Comparison of ENCODE assay signal across 26 cellular contexts in genomic region chr5:154797762-154798161, GRCh38. TPM values are rescaled to one million over a fixed set of nuclear protein-coding genes. Genes with fewer than 3 reads are reported as not detected.
DNase-seq lines count a peak whose midpoint lies in the region; ATAC-seq and TF ChIP-seq lines count a peak whose summit lies in the region.
"Had no signal": no experiment of that assay in that cellular context is flagged by ENCODE, and none has a peak within 500 bp of the region (broad histone marks: within the 10 kb centered on the region; RNA-seq: fewer than 3 reads in every experiment).

No MANE protein-coding gene starts in this region.

- H3K27me3 Mint-ChIP-seq in activated naive CD8-positive, alpha-beta T cell treated with anti-CD3 and anti-CD28 coated beads, Interleukin-2, amount 50 U/mL, for 24 hours: no peaks in the 10 kb centered on the region
- H3K27me3 Mint-ChIP-seq in activated naive CD8-positive, alpha-beta T cell treated with anti-CD3 and anti-CD28 coated beads for 36 hours: no peaks in the 10 kb centered on the region
- H3K27me3 Mint-ChIP-seq in WTC11 (ENCODE audit: low read depth): no peaks in the 10 kb centered on the region
- no peaks in the 10 kb centered on the region for H3K27me3 Mint-ChIP-seq in chondrocyte (ENCODE audit: low read depth)
- H3K27me3 Mint-ChIP-seq in stimulated activated memory B cell treated with anti-CD40 and anti-IgM and Interleukin-4, amounts not matched to agents 10 μg/mL and 1 μg/mL and 100 μg/mL, for 72 hours: no peaks in the 10 kb centered on the region
- H3K27me3 Mint-ChIP-seq: B cell; CD8-positive, alpha-beta memory T cell; IgD-negative memory B cell had no signal

- POLR2A ChIA-PET in WTC11 (lab: Charles Lee): no interaction called here

- CTCF ChIA-PET in WTC11 (lab: Charles Lee): interaction anchor here (1.3 kb wide), 1 partner anchor 147 kb away, joined by 4 read pairs; no protein-coding TSS in a partner anchor

- no peak for TF ChIP-seq CTCF in WTC11 (IDR thresholded peaks at IDR 0.05)
- TF ChIP-seq CTCF in chondrocyte (IDR thresholded peaks at IDR 0.05): no peak
- TF ChIP-seq CTCF in GM13976 (IDR thresholded peaks at IDR 0.05; ENCODE audit: borderline replicate concordance, control extremely low read depth, extremely low read depth, insufficient read depth, missing control alignments): no peak

- DNase-seq in activated naive CD8-positive, alpha-beta T cell treated with anti-CD3 and anti-CD28 coated beads, Interleukin-2, amount 50 U/mL, for 24 hours: no peak
- no peak for DNase-seq in activated naive CD8-positive, alpha-beta T cell treated with anti-CD3 and anti-CD28 coated beads for 36 hours
- no peak for DNase-seq in WTC11 (ENCODE audit: low spot score)
- DNase-seq in chondrocyte (ENCODE audit: low spot score): no peak
- no peak for DNase-seq in GM13976 (ENCODE audit: low spot score)
- DNase-seq: CD8-positive, alpha-beta memory T cell; DMS 273 treated with DMSO at 0.1 percent for 48 hours; DMS79; EL; GDM1; NCI-H1048; NCI-H1436; NCI-H187; NCI-H2081 treated with DMSO at 0.1 percent for 48 hours; NCI-H2171; NCI-H226; NCI-H510A; NCI-H69; SIG-M5 had no signal

- H3K27ac Mint-ChIP-seq in activated naive CD8-positive, alpha-beta T cell treated with anti-CD3 and anti-CD28 coated beads, Interleukin-2, amount 50 U/mL, for 24 hours: peak overlapping the region; percentile 7
- no peak overlapping the region for H3K27ac Mint-ChIP-seq in activated naive CD8-positive, alpha-beta T cell treated with anti-CD3 and anti-CD28 coated beads for 36 hours
- peak overlapping the region; percentile 30 for H3K27ac Mint-ChIP-seq in WTC11
- peak overlapping the region; percentile 61 for H3K27ac Mint-ChIP-seq in chondrocyte (ENCODE audit: unreplicated experiment)
- H3K27ac Mint-ChIP-seq in stimulated activated memory B cell treated with anti-CD40 and anti-IgM and Interleukin-4, amounts not matched to agents 10 μg/mL and 1 μg/mL and 100 μg/mL, for 72 hours: peak overlapping the region; percentile 32
- H3K27ac Mint-ChIP-seq: B cell, IgD-negative memory B cell had no signal

- H3K9me3 Mint-ChIP-seq in activated naive CD8-positive, alpha-beta T cell treated with anti-CD3 and anti-CD28 coated beads, Interleukin-2, amount 50 U/mL, for 24 hours: no peaks in the 10 kb centered on the region
- no peaks in the 10 kb centered on the region for H3K9me3 Mint-ChIP-seq in activated naive CD8-positive, alpha-beta T cell treated with anti-CD3 and anti-CD28 coated beads for 36 hours
- H3K9me3 Mint-ChIP-seq in WTC11 (no peaks in the 10 kb centered on the region), chondrocyte (ENCODE audit: low read depth) (no peaks in the 10 kb centered on the region)
- H3K9me3 Mint-ChIP-seq in stimulated activated memory B cell treated with anti-CD40 and anti-IgM and Interleukin-4, amounts not matched to agents 10 μg/mL and 1 μg/mL and 100 μg/mL, for 72 hours: no peaks in the 10 kb centered on the region
- H3K9me3 Mint-ChIP-seq: CD8-positive, alpha-beta memory T cell; IgD-negative memory B cell had no signal

- peaks cover 12% of the 10 kb centered on the region for H3K4me1 Mint-ChIP-seq in activated naive CD8-positive, alpha-beta T cell treated with anti-CD3 and anti-CD28 coated beads, Interleukin-2, amount 50 U/mL, for 24 hours
- H3K4me1 Mint-ChIP-seq in activated naive CD8-positive, alpha-beta T cell treated with anti-CD3 and anti-CD28 coated beads for 36 hours: peaks cover 16% of the 10 kb centered on the region
- H3K4me1 Mint-ChIP-seq in WTC11 (no peaks in the 10 kb centered on the region), chondrocyte (ENCODE audit: low read depth) (peaks cover 23% of the 10 kb centered on the region)
- H3K4me1 Mint-ChIP-seq in stimulated activated memory B cell treated with anti-CD40 and anti-IgM and Interleukin-4, amounts not matched to agents 10 μg/mL and 1 μg/mL and 100 μg/mL, for 72 hours: peaks cover 6% of the 10 kb centered on the region
- H3K4me1 Mint-ChIP-seq: B cell had no signal

- H3K4me3 Mint-ChIP-seq in activated naive CD8-positive, alpha-beta T cell treated with anti-CD3 and anti-CD28 coated beads, Interleukin-2, amount 50 U/mL, for 24 hours: no peak overlapping the region
- H3K4me3 Mint-ChIP-seq in activated naive CD8-positive, alpha-beta T cell treated with anti-CD3 and anti-CD28 coated beads for 36 hours: no peak overlapping the region
- H3K4me3 Mint-ChIP-seq in WTC11: no peak overlapping the region
- H3K4me3 Mint-ChIP-seq in chondrocyte (ENCODE audit: unreplicated experiment): no peak overlapping the region
- no peak overlapping the region for H3K4me3 Mint-ChIP-seq in stimulated activated memory B cell treated with anti-CD40 and anti-IgM and Interleukin-4, amounts not matched to agents 10 μg/mL and 1 μg/mL and 100 μg/mL, for 72 hours
- H3K4me3 Mint-ChIP-seq: B cell, IgD-negative memory B cell had no signal

- peaks cover 75% of the 10 kb centered on the region for H3K36me3 Mint-ChIP-seq in activated naive CD8-positive, alpha-beta T cell treated with anti-CD3 and anti-CD28 coated beads, Interleukin-2, amount 50 U/mL, for 24 hours (ENCODE audit: low read depth)
- H3K36me3 Mint-ChIP-seq in activated naive CD8-positive, alpha-beta T cell treated with anti-CD3 and anti-CD28 coated beads for 36 hours: peaks cover 43% of the 10 kb centered on the region
- H3K36me3 Mint-ChIP-seq in WTC11: peaks cover 88% of the 10 kb centered on the region
- peaks cover 44% of the 10 kb centered on the region for H3K36me3 Mint-ChIP-seq in chondrocyte (ENCODE audit: low read depth)
- H3K36me3 Mint-ChIP-seq in stimulated activated memory B cell treated with anti-CD40 and anti-IgM and Interleukin-4, amounts not matched to agents 10 μg/mL and 1 μg/mL and 100 μg/mL, for 72 hours: peaks cover 75% of the 10 kb centered on the region

- in situ Hi-C loops in GM13976 (cut with MboI; ENCODE audit: low sequenced_read_pairs, unreplicated experiment): no loop called here

- no peak for ATAC-seq in activated naive CD8-positive, alpha-beta T cell treated with anti-CD3 and anti-CD28 coated beads, Interleukin-2, amount 50 U/mL, for 24 hours
- ATAC-seq in WTC11: no peak
- ATAC-seq in stimulated activated memory B cell treated with anti-CD40 and anti-IgM and Interleukin-4, amounts not matched to agents 10 μg/mL and 1 μg/mL and 100 μg/mL, for 72 hours: no peak
- no peak for ATAC-seq in GM21528 (IDR thresholded peaks at IDR 0.05; ENCODE audit: low FRiP score, unreplicated experiment)
- ATAC-seq: A549, GM12878, Panc1 had no signal

TF ChIP-seq in WTC11, 78 proteins besides CTCF, POLR2A, EP300 and RAD21:
- no peak for TF ChIP-seq AR (CRISPR knock-in tag; IDR thresholded peaks at IDR 0.05)
- no peak for TF ChIP-seq SOX15 (CRISPR knock-in tag; IDR thresholded peaks at IDR 0.05)
- TF ChIP-seq KAT7 (CRISPR knock-in tag; IDR thresholded peaks at IDR 0.05; ENCODE audit: borderline replicate concordance): no peak
- TF ChIP-seq USF1 (CRISPR knock-in tag; IDR thresholded peaks at IDR 0.05): no peak
- no peak for TF ChIP-seq FOXP4 (CRISPR knock-in tag; IDR thresholded peaks at IDR 0.05)

RNA-seq across cellular contexts. Expression of gene LARP1, which starts 42.6 kb away (rescaled TPM):
- 100 to 1,000 TPM; 285 to 292 TPM for total RNA-seq in activated naive CD8-positive, alpha-beta T cell treated with anti-CD3 and anti-CD28 coated beads for 36 hours
- total RNA-seq in WTC11 (2021) (360 to 406 TPM (median 378 TPM) in 3 replicates), chondrocyte (225 to 272 TPM (median 258 TPM) in 3 replicates)

RNA-seq across cellular contexts. Expression of gene FAXDC2, which starts 52.6 kb away (rescaled TPM):
- under 1 TPM in 1 of 2 experiments, not detected in 1; 0.08 TPM for total RNA-seq in activated naive CD8-positive, alpha-beta T cell treated with anti-CD3 and anti-CD28 coated beads for 36 hours
- total RNA-seq in WTC11 (2021) (3.9 to 6.0 TPM (median 5.5 TPM) in 3 replicates), chondrocyte (2.3 to 6.1 TPM (median 2.5 TPM) in 3 replicates)
- total RNA-seq: B cell had no signal
